Comparison of ENCODE assay signal across 15 cellular contexts in the genomic region with DNA sequence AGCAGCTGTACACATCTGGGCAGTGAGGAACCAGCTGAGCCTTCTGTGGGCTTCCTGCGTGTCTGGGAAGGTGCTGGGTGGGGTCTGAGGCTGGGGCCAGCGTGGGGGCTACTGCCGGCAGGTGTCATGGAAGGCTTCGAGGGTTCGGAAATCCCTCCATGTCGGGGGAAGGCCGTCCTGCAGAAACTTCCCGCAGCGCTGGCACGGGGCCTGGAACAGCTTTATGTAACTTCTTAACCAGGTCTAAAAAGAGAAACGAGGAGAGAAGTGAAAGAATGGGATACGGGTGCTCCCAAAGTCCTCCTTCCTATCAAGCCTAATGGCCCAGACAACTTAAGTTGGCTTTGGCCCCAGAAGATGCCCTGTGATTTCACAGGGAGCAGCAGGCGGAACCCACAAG.
DNase-seq lines count a peak whose midpoint lies in the region; TF ChIP-seq lines count a peak whose summit lies in the region.
"Had no signal": no experiment of that assay in that cellular context is flagged by ENCODE, and none has a peak within 500 bp of the region (broad histone marks: within the 10 kb centered on the region; RNA-seq: fewer than 3 reads in every experiment).

No MANE protein-coding gene starts in this region.

- no peak overlapping the region for H3K14ac ChIP-seq in mesenchymal stem cell (ENCODE audit: low read length in 2 of 2)

- no peak overlapping the region for H4K91ac ChIP-seq in mesenchymal stem cell (ENCODE audit: low read length)

- no peaks in the 10 kb centered on the region for H4K20me1 ChIP-seq in BLaER1
- peaks cover 5% of the 10 kb centered on the region for H4K20me1 ChIP-seq in osteoblast (ENCODE audit: insufficient read depth, low read length)

- peak overlapping the region; percentile 94 for H3K27ac ChIP-seq in BLaER1
- no peak overlapping the region for H3K27ac ChIP-seq in mesenchymal stem cell (ENCODE audit: low read length, poor library complexity, severe bottlenecking)
- H3K27ac ChIP-seq in osteoblast (ENCODE audit: low read depth, low read length), result no peak overlapping the region
- H3K27ac ChIP-seq: 22Rv1, A549, C4-2B had no signal

- H3K23ac ChIP-seq in mesenchymal stem cell (ENCODE audit: low read length in 2 of 2), result no peak overlapping the region

- no peak overlapping the region for H2BK120ac ChIP-seq in mesenchymal stem cell (ENCODE audit: low read depth, low read length)

- no peak overlapping the region for H4K8ac ChIP-seq in mesenchymal stem cell (ENCODE audit: low read length)

- 94% methylated on average over 8 of the region's 13 CpGs for WGBS in mesenchymal stem cell

- no peak overlapping the region for H2BK12ac ChIP-seq in mesenchymal stem cell (ENCODE audit: low read length in 2 of 2)

- DNase-seq in mesenchymal stem cell, result no peak
- peak; percentile 34 for DNase-seq in osteoblast (ENCODE audit: insufficient read length, low spot score, missing footprints)
- no peak for DNase-seq in NCI-H1694 treated with DMSO at 0.1 percent for 48 hours (lab: John Stamatoyannopoulos, UW)
- DNase-seq in NCI-H1048 (lab: John Stamatoyannopoulos, UW), result no peak
- DNase-seq: AML-193; Caco-2; Calu3; CD4-positive, alpha-beta T cell; CD8-positive, alpha-beta T cell; DMS79 treated with DMSO at 0.1 percent for 48 hours; GF-D8 had no signal

- no peaks in the 10 kb centered on the region for H3K9me3 ChIP-seq in BLaER1
- no peaks in the 10 kb centered on the region for H3K9me3 ChIP-seq in mesenchymal stem cell (ENCODE audit: control insufficient read depth, low read length)
- H3K9me3 ChIP-seq in osteoblast (ENCODE audit: low read depth, low read length), result no peaks in the 10 kb centered on the region
- H3K9me3 ChIP-seq: A549, Caco-2 had no signal

- H3K4me2 ChIP-seq in BLaER1 (peak overlapping the region; percentile 89), mesenchymal stem cell (ENCODE audit: low read length, poor library complexity, severe bottlenecking) (no peak overlapping the region), osteoblast (ENCODE audit: insufficient read depth, low read length) (no peak overlapping the region)
- H3K4me2 ChIP-seq: A549 had no signal

- peak overlapping the region; percentile 45 for H2BK15ac ChIP-seq in mesenchymal stem cell (ENCODE audit: low read depth, poor library complexity, severe bottlenecking)

- H3K9ac ChIP-seq in BLaER1 (no peak overlapping the region), mesenchymal stem cell (ENCODE audit: low read length) (no peak overlapping the region)

- H3K79me2 ChIP-seq in osteoblast (ENCODE audit: insufficient read depth, low read length), result no peaks in the 10 kb centered on the region

- H3K36me3 ChIP-seq in BLaER1 (peaks cover 14% of the 10 kb centered on the region), mesenchymal stem cell (ENCODE audit: control insufficient read depth in 1 of 2, insufficient read depth in 2 of 2, low read depth in 1 of 2, low read length in 2 of 2) (peaks cover 46 to 48% of the 10 kb centered on the region in 2 experiments), osteoblast (ENCODE audit: insufficient read depth, low read length) (peaks cover 8% of the 10 kb centered on the region)

- no peak overlapping the region; the same call in 1 of the 2 replicates for H3K4me3 ChIP-seq in BLaER1
- no peak overlapping the region for H3K4me3 ChIP-seq in mesenchymal stem cell (ENCODE audit: insufficient read depth in 1 of 2, low read depth in 1 of 2, low read length in 2 of 2)
- H3K4me3 ChIP-seq in osteoblast (ENCODE audit: insufficient read depth, low read length), result no peak overlapping the region
- H3K4me3 ChIP-seq: A549 had no signal

- H3K79me1 ChIP-seq in mesenchymal stem cell (replicated peaks; ENCODE audit: low read length, poor library complexity, severe bottlenecking), result peaks cover 2% of the 10 kb centered on the region

- H2AFZ ChIP-seq in mesenchymal stem cell (ENCODE audit: low read depth, low read length) (no peak overlapping the region), osteoblast (ENCODE audit: low read length) (no peak overlapping the region)

- TF ChIP-seq CTCF in osteoblast (IDR thresholded peaks at IDR 0.05; ENCODE audit: extremely low read depth, low read depth, low read length), result no peak

- no peak overlapping the region for H2BK5ac ChIP-seq in mesenchymal stem cell (ENCODE audit: low read depth, low read length, poor library complexity, severe bottlenecking)

- H3K18ac ChIP-seq in mesenchymal stem cell (ENCODE audit: low read depth in 1 of 2, low read length in 2 of 2), result no peak overlapping the region

- no peaks in the 10 kb centered on the region for H3K27me3 ChIP-seq in BLaER1
- H3K27me3 ChIP-seq in mesenchymal stem cell (ENCODE audit: control insufficient read depth in 1 of 2, insufficient read depth in 1 of 2, low read length in 2 of 2), result peaks cover 0 to 7% of the 10 kb centered on the region in 2 experiments
- no peaks in the 10 kb centered on the region for H3K27me3 ChIP-seq in osteoblast (ENCODE audit: insufficient read depth, low read length)

- peaks cover 67% of the 10 kb centered on the region for H3K4me1 ChIP-seq in BLaER1
- H3K4me1 ChIP-seq in mesenchymal stem cell (ENCODE audit: control insufficient read depth, insufficient read depth, low read depth, low read length), result no peaks in the 10 kb centered on the region
- no peaks in the 10 kb centered on the region for H3K4me1 ChIP-seq in osteoblast (ENCODE audit: insufficient read depth, low read length)
- H3K4me1 ChIP-seq: A549, Caco-2 had no signal

- H3K4ac ChIP-seq in mesenchymal stem cell (ENCODE audit: low read depth in 1 of 2, low read length in 2 of 2), result no peak overlapping the region

- no peak overlapping the region for H2AK5ac ChIP-seq in mesenchymal stem cell (ENCODE audit: low read length, severe bottlenecking)
